In genomic region chr1:108852141-108852540, GRCh38 we compare ENCODE assay signal across 15 cellular contexts. TPM values are rescaled to one million over a fixed set of nuclear protein-coding genes. Genes with fewer than 3 reads are reported as not detected.
DNase-seq lines count a peak whose midpoint lies in the region; ATAC-seq and TF ChIP-seq lines count a peak whose summit lies in the region.
"Had no signal": no experiment of that assay in that cellular context is flagged by ENCODE, and none has a peak within 500 bp of the region (broad histone marks: within the 10 kb centered on the region; RNA-seq: fewer than 3 reads in every experiment).

No MANE protein-coding gene starts in this region.

- H3K27ac ChIP-seq in angular gyrus (ENCODE audit: low read depth, low read length) (peak overlapping the region; percentile 86), left lung (peak overlapping the region; percentile 37 to 55), skeletal muscle tissue (ENCODE audit: low read depth, low read length) (peak overlapping the region; percentile 36)

- no peak for TF ChIP-seq CTCF in left lung (IDR thresholded peaks at IDR 0.05)

- peak overlapping the region in 1 of 3 donors; percentile 23 for H3K9ac ChIP-seq in skeletal muscle tissue (ENCODE audit: low read depth in 1 of 3, low read length in 3 of 3)

- DNase-seq in NOMO-1 treated with DMSO at 0.1 percent for 48 hours (lab: John Stamatoyannopoulos, UW; ENCODE audit: unreplicated experiment) (peak; percentile 6), NOMO-1 treated with dmso at 0.1 percent for 144 hours (lab: John Stamatoyannopoulos, UW; ENCODE audit: unreplicated experiment) (no peak), left lung (no peak), NCI-H345 treated with DMSO at 0.1 percent for 48 hours (lab: John Stamatoyannopoulos, UW; ENCODE audit: unreplicated experiment) (no peak)
- no peak for DNase-seq in stimulated activated naive CD8-positive, alpha-beta T cell treated with anti-CD3 and anti-CD28 coated beads, Interleukin-15, Interleukin-2, amounts not matched to agents 100 U/mL and 50 U/mL, for 24 hours
- DNase-seq: 8988T; activated T-cell treated with anti-CD3 and anti-CD28 coated beads, Interleukin-2, amount 50 U/mL, for 24 hours; Karpas-422; NCI-H187 treated with DMSO at 0.1 percent for 48 hours; NCI-H748 treated with DMSO at 0.1 percent for 48 hours; stimulated activated naive CD8-positive, alpha-beta T cell treated with anti-CD3 and anti-CD28 coated beads, Interleukin-15, amount 100 ng/mL, for 72 hours had no signal

- H3K36me3 ChIP-seq in left lung (no peaks in the 10 kb centered on the region), skeletal muscle tissue (ENCODE audit: control insufficient read depth in 3 of 3, insufficient read depth in 3 of 3, low read length in 3 of 3) (no peaks in the 10 kb centered on the region)
- H3K36me3 ChIP-seq: adrenal gland had no signal

- intact Hi-C loops in left lung (cut with DNase I): no loop called here

- H3K4me3 ChIP-seq in left lung (no peak overlapping the region), skeletal muscle tissue (ENCODE audit: low read length in 3 of 3) (peak overlapping the region in 1 of 3 donors; percentile 25)

- H3K4me1 ChIP-seq in left lung: peaks cover 9 to 21% of the 10 kb centered on the region in 2 donors
- no peaks in the 10 kb centered on the region for H3K4me1 ChIP-seq in skeletal muscle tissue (ENCODE audit: control insufficient read depth in 3 of 3, insufficient read depth in 3 of 3, low read length in 3 of 3)

- ATAC-seq in left lung (peak; percentile 17), HG03025 (IDR thresholded peaks at IDR 0.05; ENCODE audit: low FRiP score, unreplicated experiment) (no peak)
- ATAC-seq in stimulated activated naive CD8-positive, alpha-beta T cell treated with anti-CD3 and anti-CD28 coated beads, Interleukin-15, Interleukin-2, amounts not matched to agents 100 U/mL and 50 U/mL, for 24 hours: no peak
- ATAC-seq: stimulated activated naive CD8-positive, alpha-beta T cell treated with anti-CD3 and anti-CD28 coated beads, Interleukin-15, amount 100 ng/mL, for 72 hours had no signal

- no peaks in the 10 kb centered on the region for H3K9me3 ChIP-seq in left lung
- no peaks in the 10 kb centered on the region for H3K9me3 ChIP-seq in skeletal muscle tissue (ENCODE audit: control insufficient read depth in 3 of 3, low read length in 3 of 3)
- H3K9me3 ChIP-seq: adrenal gland had no signal

- H3K27me3 ChIP-seq in left lung: no peaks in the 10 kb centered on the region
- H3K27me3 ChIP-seq in skeletal muscle tissue (ENCODE audit: control insufficient read depth in 3 of 3, insufficient read depth in 3 of 3, low read length in 3 of 3): no peaks in the 10 kb centered on the region
- H3K27me3 ChIP-seq: adrenal gland had no signal

RNA-seq across cellular contexts. Expression of gene AKNAD1, which starts 4.8 kb away (rescaled TPM):
- total RNA-seq in left lung: not detected
- total RNA-seq in skeletal muscle tissue: under 0.01 TPM

RNA-seq across cellular contexts. Expression of gene GPSM2, which starts 24.6 kb away (rescaled TPM):
- total RNA-seq in left lung (10 to 100 TPM; 25.1 to 27.0 TPM), skeletal muscle tissue (67.3 TPM)

Comparison
In these comparisons a context has a peak if more than half of its experiments do, and no peak if none do; other contexts are left out.
1. H3K27ac ChIP-seq: peak in every context shown above with its lines; median percentile 86 in angular gyrus; 46 in left lung; 36 in skeletal muscle tissue.